14 cellular contexts compared by ENCODE assay signal in genomic region chr18:58407649-58408407, GRCh38.
"Had no signal": no experiment of that assay in that cellular context is flagged by ENCODE, and none has a peak within 500 bp of the region (broad histone marks: within the 10 kb centered on the region; RNA-seq: fewer than 3 reads in every experiment).

No MANE protein-coding gene starts in this region.

- H3K36me3 Mint-ChIP-seq: naive thymus-derived CD4-positive, alpha-beta T cell had no signal

- H3K4me3 Mint-ChIP-seq: activated T-helper 1 cell treated with anti-CD3 and anti-CD28 coated beads, Interleukin-12 subunit alpha, Interleukin-12 subunit beta, Interleukin-2, Interleukin-4 antibody, amounts not matched to agents 30 ng/mL and 10 ng/mL and 1 ng/mL, durations not matched to agents 14 hours and 24 hours and 36 hours; naive thymus-derived CD4-positive, alpha-beta T cell had no signal

- H3K4me1 Mint-ChIP-seq: naive thymus-derived CD4-positive, alpha-beta T cell had no signal

- H3K27me3 ChIP-seq: colonic mucosa, gastrocnemius medialis, sigmoid colon had no signal

- H3K36me3 ChIP-seq: colonic mucosa, gastrocnemius medialis, lower lobe of right lung, sigmoid colon had no signal

- ATAC-seq: gastrocnemius medialis; lower lobe of right lung; naive thymus-derived CD4-positive, alpha-beta T cell; psoas muscle had no signal

- DNase-seq: activated CD4-positive, alpha-beta T cell treated with anti-CD3 and anti-CD28 coated beads for 48 hours; activated naive CD4-positive, alpha-beta T cell; colonic mucosa; gastrocnemius medialis; lower lobe of right lung; naive thymus-derived CD4-positive, alpha-beta T cell; psoas muscle; sigmoid colon; stimulated activated CD4-positive, alpha-beta T cell treated with anti-CD3 and anti-CD28 coated beads, Interleukin-12 subunit alpha, Interleukin-12 subunit beta, amount 100 ng/mL, for 4 hours; stimulated activated naive CD4-positive, alpha-beta T cell treated with Interleukin-2 at 50 U/mL for 16 hours; T-helper 9 cell; trophoblast cell had no signal

- FAIRE-seq: endothelial cell of umbilical vein had no signal

- H3K4me1 ChIP-seq: colonic mucosa had no signal

- H3K4me3 ChIP-seq: colonic mucosa, gastrocnemius medialis, lower lobe of right lung, psoas muscle, sigmoid colon had no signal

- H3K27ac Mint-ChIP-seq: activated T-helper 1 cell treated with anti-CD3 and anti-CD28 coated beads, Interleukin-12 subunit alpha, Interleukin-12 subunit beta, Interleukin-2, Interleukin-4 antibody, amounts not matched to agents 30 ng/mL and 10 ng/mL and 1 ng/mL, durations not matched to agents 14 hours and 24 hours and 36 hours; naive thymus-derived CD4-positive, alpha-beta T cell had no signal

- H3K9me3 ChIP-seq: colonic mucosa, gastrocnemius medialis, lower lobe of right lung, psoas muscle, sigmoid colon had no signal

- H3K9me3 Mint-ChIP-seq: activated T-helper 1 cell treated with anti-CD3 and anti-CD28 coated beads, Interleukin-12 subunit alpha, Interleukin-12 subunit beta, Interleukin-2, Interleukin-4 antibody, amounts not matched to agents 30 ng/mL and 10 ng/mL and 1 ng/mL, durations not matched to agents 14 hours and 24 hours and 36 hours had no signal

- H3K27ac ChIP-seq: colonic mucosa, gastrocnemius medialis, lower lobe of right lung, psoas muscle, sigmoid colon had no signal
